In genomic region chr3:72346526-72346926, GRCh38 we compare ENCODE assay signal across 9 cellular contexts.
A peak's percentile ranks its signal among the peaks of the same experiment; 100 is the strongest.
DNase-seq lines count a peak whose midpoint lies in the region; ATAC-seq and TF ChIP-seq lines count a peak whose summit lies in the region.
"Had no signal": no experiment of that assay in that cellular context is flagged by ENCODE, and none has a peak within 500 bp of the region (broad histone marks: within the 10 kb centered on the region; RNA-seq: fewer than 3 reads in every experiment).

No MANE protein-coding gene starts in this region.

- H3K4me1 ChIP-seq in left lung: peaks cover 0 to 46% of the 10 kb centered on the region in 2 donors
- no peaks in the 10 kb centered on the region for H3K4me1 ChIP-seq in OCI-LY7 (ENCODE audit: insufficient read depth, low read length, poor library complexity, severe bottlenecking)

- peaks cover 4% of the 10 kb centered on the region for H3K9me3 Mint-ChIP-seq in activated naive CD8-positive, alpha-beta T cell treated with anti-CD3 and anti-CD28 coated beads for 36 hours

- CTCF ChIA-PET in OCI-LY7 (lab: Charles Lee; ENCODE audit: unreplicated experiment): no interaction called here

- BruUV-seq in OCI-LY7 (replicated peaks; lab: Mats Ljungman, UMichigan): no TSS peak

- no peak overlapping the region for H3K4me3 Mint-ChIP-seq in activated naive CD8-positive, alpha-beta T cell treated with anti-CD3 and anti-CD28 coated beads for 36 hours

- H3K4me3 ChIP-seq in left lung: no peak overlapping the region
- no peak overlapping the region for H3K4me3 ChIP-seq in OCI-LY7 (ENCODE audit: low read depth, low read length, poor library complexity, severe bottlenecking)
- H3K4me3 ChIP-seq: ascending aorta had no signal

- H3K9me3 ChIP-seq in left lung (no peaks in the 10 kb centered on the region), OCI-LY7 (ENCODE audit: low read length) (no peaks in the 10 kb centered on the region)
- H3K9me3 ChIP-seq: ascending aorta had no signal

- no peaks in the 10 kb centered on the region for H4K20me1 ChIP-seq in OCI-LY7 (ENCODE audit: insufficient read depth, low read length)

- DNase-seq in AG08396 (ENCODE audit: low spot score) (peak; percentile 80), left lung (no peak), cerebellum (ENCODE audit: low spot score) (no peak), OCI-LY7 (ENCODE audit: low spot score) (no peak)
- DNase-seq in activated naive CD8-positive, alpha-beta T cell treated with anti-CD3 and anti-CD28 coated beads for 36 hours: no peak

- peaks cover 72% of the 10 kb centered on the region for H3K4me1 Mint-ChIP-seq in activated naive CD8-positive, alpha-beta T cell treated with anti-CD3 and anti-CD28 coated beads for 36 hours

- H3K79me2 ChIP-seq in OCI-LY7 (ENCODE audit: insufficient read depth, low read depth, low read length): no peaks in the 10 kb centered on the region

- no peak overlapping the region for H2AFZ ChIP-seq in OCI-LY7 (ENCODE audit: low read length)

- H3K27ac ChIP-seq in left lung: peak overlapping the region in 1 of 2 donors; percentile 54
- no peak overlapping the region for H3K27ac ChIP-seq in OCI-LY7 (ENCODE audit: low read depth, low read length, poor library complexity, severe bottlenecking)

- H3K4me2 ChIP-seq in OCI-LY7 (ENCODE audit: low read length): no peak overlapping the region

- H3K36me3 ChIP-seq in left lung (no peaks in the 10 kb centered on the region), OCI-LY7 (ENCODE audit: insufficient read depth, low read length) (no peaks in the 10 kb centered on the region)
- H3K36me3 ChIP-seq: ascending aorta had no signal

- H3K36me3 Mint-ChIP-seq in activated naive CD8-positive, alpha-beta T cell treated with anti-CD3 and anti-CD28 coated beads for 36 hours: peaks cover 1% of the 10 kb centered on the region

- no peak for TF ChIP-seq CTCF in left lung (IDR thresholded peaks at IDR 0.05)
- no peak for TF ChIP-seq CTCF in OCI-LY7 (conservative IDR thresholded peaks at IDR 0.05; ENCODE audit: low read length)

- no peaks in the 10 kb centered on the region for H3K27me3 ChIP-seq in left lung
- H3K27me3 ChIP-seq: ascending aorta had no signal

- ATAC-seq in HG02678 (IDR thresholded peaks at IDR 0.05; ENCODE audit: unreplicated experiment) (peak; percentile 55), left lung (peak; percentile 20), GM19324 (IDR thresholded peaks at IDR 0.05; ENCODE audit: low FRiP score, unreplicated experiment) (no peak), GM21717 (IDR thresholded peaks at IDR 0.05; ENCODE audit: unreplicated experiment) (no peak)

- intact Hi-C loops in left lung (cut with DNase I) (no loop called here), OCI-LY7 (cut with micrococcal nuclease; ENCODE audit: unreplicated experiment) (no loop called here)

- peak overlapping the region; percentile 54 for H3K27ac Mint-ChIP-seq in activated naive CD8-positive, alpha-beta T cell treated with anti-CD3 and anti-CD28 coated beads for 36 hours

- H3K27me3 Mint-ChIP-seq in activated naive CD8-positive, alpha-beta T cell treated with anti-CD3 and anti-CD28 coated beads for 36 hours: no peaks in the 10 kb centered on the region

- H3K9me2 ChIP-seq in OCI-LY7 (ENCODE audit: insufficient read depth, low read length): no peaks in the 10 kb centered on the region

- POLR2A ChIA-PET in OCI-LY7 (lab: Charles Lee): no interaction called here

Comparison
In these comparisons a context has a peak if more than half of its experiments do, and no peak if none do; other contexts are left out.
1. ATAC-seq: peak in HG02678 (single experiment) and left lung (single experiment); none in GM19324 (single experiment) and GM21717 (single experiment).